ENCODE assay signal across 8 cellular contexts in genomic region chr13:69324109-69324886, GRCh38.
DNase-seq lines count a peak whose midpoint lies in the region; ATAC-seq and TF ChIP-seq lines count a peak whose summit lies in the region.

No MANE protein-coding gene starts in this region.

- no peak overlapping the region for H2BK120ac ChIP-seq in mesendoderm (ENCODE audit: low read depth, low read length)

- H3K79me1 ChIP-seq in mesendoderm (ENCODE audit: low read length) = no peaks in the 10 kb centered on the region

- no peak overlapping the region for H3K9ac ChIP-seq in mesendoderm (ENCODE audit: low read length)

- no peak overlapping the region for H2BK5ac ChIP-seq in mesendoderm (ENCODE audit: low read length)

- H3K36me3 ChIP-seq in mesendoderm (ENCODE audit: control insufficient read depth, insufficient read depth, low read length) = no peaks in the 10 kb centered on the region

- H3K4me1 ChIP-seq in mesendoderm (ENCODE audit: control insufficient read depth, low read depth, low read length) = no peaks in the 10 kb centered on the region

- no peak overlapping the region for H3K18ac ChIP-seq in mesendoderm (ENCODE audit: low read length)

- H3K4me2 ChIP-seq in mesendoderm (ENCODE audit: low read length) = no peak overlapping the region

- no peak overlapping the region for H3K23ac ChIP-seq in mesendoderm (ENCODE audit: low read length)

- no peak overlapping the region for H4K5ac ChIP-seq in mesendoderm (ENCODE audit: low read length)

- no peak overlapping the region for H3K27ac ChIP-seq in coronary artery
- no peak overlapping the region for H3K27ac ChIP-seq in mesendoderm (ENCODE audit: low read depth, low read length)

- no peak overlapping the region for H3K4me3 ChIP-seq in coronary artery
- H3K4me3 ChIP-seq in mesendoderm (ENCODE audit: low read length) = no peak overlapping the region

- DNase-seq in DMS53 (lab: John Stamatoyannopoulos, UW) = peak; percentile 60
- DNase-seq in NCI-H1092 (lab: John Stamatoyannopoulos, UW) = peak; percentile 45
- DNase-seq in left kidney (ENCODE audit: low read depth, low spot score) = peak; percentile 31
- no peak for DNase-seq in stimulated activated naive CD4-positive, alpha-beta T cell (lab: John Stamatoyannopoulos, UW)
- DNase-seq in GM19238 (ENCODE audit: insufficient read length, low spot score) = no peak
- DNase-seq in coronary artery (ENCODE audit: low spot score) = no peak
- DNase-seq in mesendoderm = no peak

- no peak overlapping the region for H3K4ac ChIP-seq in mesendoderm (ENCODE audit: low read depth, low read length)

- no peaks in the 10 kb centered on the region for H3K27me3 ChIP-seq in mesendoderm (ENCODE audit: insufficient read depth, low read length, poor library complexity)

- H3K56ac ChIP-seq in mesendoderm (ENCODE audit: low read length) = no peak overlapping the region

- WGBS in mesendoderm (ENCODE audit: extremely low coverage, insufficient coverage, low lambda C conversion rate) = 100% methylated on average over 2 of the region's 2 CpGs

- no peak overlapping the region for H2BK15ac ChIP-seq in mesendoderm (replicated peaks; ENCODE audit: low read depth)

- H4K8ac ChIP-seq in mesendoderm (ENCODE audit: low read depth, low read length) = no peak overlapping the region

- no peaks in the 10 kb centered on the region for H3K79me2 ChIP-seq in mesendoderm (ENCODE audit: control insufficient read depth, insufficient read depth, low read length)

- no peak for TF ChIP-seq CTCF in coronary artery (IDR thresholded peaks at IDR 0.05)

- H2AK5ac ChIP-seq in mesendoderm (ENCODE audit: low read length) = no peak overlapping the region

- peak; percentile 43; the same call in 1 of the 3 replicates for ATAC-seq in SK-N-SH treated with all-trans-retinoic acid at 6 μM for 48 hours

TF ChIP-seq in SK-N-SH treated with all-trans-retinoic acid at 6 μM for 48 hours, 23 proteins besides CTCF, POLR2A, EP300 and RAD21:
- TF ChIP-seq ISL1 (CRISPR knock-in tag; IDR thresholded peaks at IDR 0.05) = no peak

Comparison
In these comparisons a context has a peak if more than half of its experiments do, and no peak if none do; other contexts are left out.
1. DNase-seq: peak in DMS53 (single experiment), NCI-H1092 (single experiment) and left kidney (single experiment); none in stimulated activated naive CD4-positive, alpha-beta T cell (0 of 6), GM19238 (single experiment), coronary artery (single experiment) and mesendoderm (single experiment).